In genomic region chr2:127410871-127411396, GRCh38 we compare ENCODE assay signal across 9 cellular contexts. TPM values are rescaled to one million over a fixed set of nuclear protein-coding genes. Genes with fewer than 3 reads are reported as not detected.
A peak's percentile ranks its signal among the peaks of the same experiment; 100 is the strongest.
DNase-seq lines count a peak whose midpoint lies in the region; ATAC-seq, FAIRE-seq and TF ChIP-seq lines count a peak whose summit lies in the region.
"Had no signal": no experiment of that assay in that cellular context is flagged by ENCODE, and none has a peak within 500 bp of the region (broad histone marks: within the 10 kb centered on the region; RNA-seq: fewer than 3 reads in every experiment).

No MANE protein-coding gene starts in this region.

- FAIRE-seq in HepG2 (lab: Jason Lieb, UNC), result peak; percentile 58

- POLR2A ChIA-PET in HepG2 (lab: Yijun Ruan, JAX), result interaction anchor here (1.0 to 2.1 kb wide), 6 partner anchors 9 to 44 kb away, joined by 3 to 7 read pairs (median 6); no protein-coding TSS in a partner anchor

- H3K79me2 ChIP-seq in HepG2 (ENCODE audit: insufficient read depth, low read length), result no peaks in the 10 kb centered on the region

- peak overlapping the region; percentile 21 for H2AFZ ChIP-seq in HepG2 (ENCODE audit: low read length)

- peaks cover 16% of the 10 kb centered on the region for H3K27me3 Mint-ChIP-seq in activated naive CD8-positive, alpha-beta T cell treated with anti-CD3 and anti-CD28 coated beads for 36 hours

- TF ChIP-seq EP300 in HepG2 (IDR thresholded peaks at IDR 0.05; ENCODE audit: low read depth in 2 of 2, low read length in 2 of 2) (0 out of 4 replicates have a peak, but pooled peaks of 1 of the 2 experiments have one; percentile 48), HepG2 (CRISPR knock-in tag; IDR thresholded peaks at IDR 0.05; ENCODE audit: borderline replicate concordance) (no peak)

- H3K9me3 Mint-ChIP-seq in activated naive CD8-positive, alpha-beta T cell treated with anti-CD3 and anti-CD28 coated beads for 36 hours, result peaks cover 4% of the 10 kb centered on the region

- H3K36me3 ChIP-seq in HepG2 (replicated peaks in 1 of 2; ENCODE audit: control insufficient read depth in 1 of 2, insufficient read depth in 2 of 2, low read length in 2 of 2), result no peaks in the 10 kb centered on the region

- peak; percentile 44 for ATAC-seq in GM18861 (IDR thresholded peaks at IDR 0.05; ENCODE audit: unreplicated experiment)
- ATAC-seq in HG03457 (IDR thresholded peaks at IDR 0.05; ENCODE audit: unreplicated experiment), result peak; percentile 40
- no peak for ATAC-seq in HepG2

- DNase-seq in AG10803 (ENCODE audit: low read depth) (peak; percentile 90), HepG2 (ENCODE audit: low spot score) (peak; percentile 92), NCI-H1417 (lab: John Stamatoyannopoulos, UW) (no peak), HPDE6-E6E7 (ENCODE audit: extremely low spot score) (no peak), NCI-H1105 (lab: John Stamatoyannopoulos, UW) (no peak)
- DNase-seq in activated naive CD8-positive, alpha-beta T cell treated with anti-CD3 and anti-CD28 coated beads for 36 hours, result no peak

- H3K4me1 Mint-ChIP-seq in activated naive CD8-positive, alpha-beta T cell treated with anti-CD3 and anti-CD28 coated beads for 36 hours, result peaks cover 34% of the 10 kb centered on the region

- TF ChIP-seq POLR2A in HepG2 (IDR thresholded peaks at IDR 0.05; ENCODE audit: insufficient read depth in 1 of 2, low read depth in 2 of 2, low read length in 2 of 2), result no peak

- peak overlapping the region; percentile 33; the same call in 1 of the 2 replicates for H3K9ac ChIP-seq in HepG2 (ENCODE audit: insufficient read depth, low read depth, low read length)

- H3K4me2 ChIP-seq in HepG2 (ENCODE audit: low read depth, low read length), result peak overlapping the region; percentile 42

- WGBS in HepG2 (ENCODE audit: low lambda C conversion rate), result 36% methylated on average over 3 of the region's 3 CpGs

- in situ Hi-C loops in HepG2 (cut with HindIII; ENCODE audit: extremely low pct_ligation_motif_present, low pct_unique_long_range_greater_than_20kb), result no loop called here

- BruUV-seq in HepG2 (replicated peaks; lab: Mats Ljungman, UMichigan), result no TSS peak

- TF ChIP-seq CTCF in AG10803 (conservative IDR thresholded peaks at IDR 0.05; ENCODE audit: low read length) (no peak), HepG2 (CRISPR knock-in tag; IDR thresholded peaks at IDR 0.05) (no peak)

- peak overlapping the region; percentile 63 for H3K4me3 Mint-ChIP-seq in activated naive CD8-positive, alpha-beta T cell treated with anti-CD3 and anti-CD28 coated beads for 36 hours

- TF ChIP-seq RAD21 in HepG2 (CRISPR knock-in tag; IDR thresholded peaks at IDR 0.05), result no peak

- no peaks in the 10 kb centered on the region for H4K20me1 ChIP-seq in HepG2 (ENCODE audit: insufficient read depth, low read length)

- H3K4me1 ChIP-seq in HepG2 (ENCODE audit: insufficient read depth, low read length), result peaks cover 81% of the 10 kb centered on the region

- H3K4me3 ChIP-seq in AG10803 (ENCODE audit: low read length), result peak overlapping the region; percentile 34
- no peak overlapping the region; a peak in 1 of 6 replicates for H3K4me3 ChIP-seq in HepG2 (replicated peaks in 1 of 3; ENCODE audit: insufficient read depth in 1 of 3, low read depth in 2 of 3, low read length in 3 of 3)

- intact Hi-C loops in HepG2 (cut with micrococcal nuclease; ENCODE audit: unreplicated experiment), result no loop called here

- CTCF ChIA-PET in HepG2 (lab: Yijun Ruan, JAX; ENCODE audit: low intra/inter-chr PET ratio, low total read pairs), result no interaction called here

- H3K9me3 ChIP-seq in HepG2 (ENCODE audit: low read length), result 0 out of 2 replicates have a peak, but pooled peaks cover 5% of the 10 kb centered on the region

- no peaks in the 10 kb centered on the region for H3K36me3 Mint-ChIP-seq in activated naive CD8-positive, alpha-beta T cell treated with anti-CD3 and anti-CD28 coated beads for 36 hours

- peak overlapping the region; percentile 92 for H3K27ac Mint-ChIP-seq in activated naive CD8-positive, alpha-beta T cell treated with anti-CD3 and anti-CD28 coated beads for 36 hours

- peak overlapping the region; percentile 64 for H3K27ac ChIP-seq in HepG2 (ENCODE audit: extremely low read length, insufficient read depth, low read length)

- H3K27me3 ChIP-seq in HepG2 (ENCODE audit: control insufficient read depth in 1 of 2, insufficient read depth in 2 of 2, low read length in 2 of 2), result no peaks in the 10 kb centered on the region

TF ChIP-seq in HepG2, 621 proteins besides CTCF, POLR2A, EP300 and RAD21 (continues in another document):
- TF ChIP-seq SIN3A (IDR thresholded peaks at IDR 0.05; ENCODE audit: borderline replicate concordance, low read depth, low read length), result no peak
- TF ChIP-seq GZF1 (CRISPR knock-in tag; IDR thresholded peaks at IDR 0.05), result no peak
- no peak for TF ChIP-seq ZFP36L2 (CRISPR knock-in tag; IDR thresholded peaks at IDR 0.05)
- TF ChIP-seq ARNTL (CRISPR knock-in tag; IDR thresholded peaks at IDR 0.05), result no peak
- TF ChIP-seq ZBTB1 (CRISPR knock-in tag; IDR thresholded peaks at IDR 0.05; ENCODE audit: borderline replicate concordance), result no peak
- no peak for TF ChIP-seq ZNF788 (CRISPR knock-in tag; IDR thresholded peaks at IDR 0.05; ENCODE audit: borderline replicate concordance)
- peak; percentile 41; the same call in 1 of the 2 replicates for TF ChIP-seq TGIF2 (CRISPR knock-in tag; IDR thresholded peaks at IDR 0.05)
- no peak for TF ChIP-seq ATF2 (CRISPR knock-in tag; IDR thresholded peaks at IDR 0.05)
- TF ChIP-seq RBFOX2 (IDR thresholded peaks at IDR 0.05; ENCODE audit: low read depth, low read length), result no peak
- no peak for TF ChIP-seq TOE1 (CRISPR knock-in tag; IDR thresholded peaks at IDR 0.05)

RNA-seq across cellular contexts. Expression of gene PROC, which starts 7.3 kb away (rescaled TPM):
- not detected for total RNA-seq in activated naive CD8-positive, alpha-beta T cell treated with anti-CD3 and anti-CD28 coated beads for 36 hours
- 52.1 and 134 TPM in 2 replicates for total RNA-seq in HepG2 (2016; rRNA removed; fragmentation: Illumina TruSeq; extraction: Trizol)
- 19.2 and 23.2 TPM in 2 replicates for total RNA-seq in HepG2 (2016; cell fraction: cytosol; rRNA removed; fragmentation: Illumina TruSeq; extraction: Trizol; ENCODE audit: low read depth)
- 49.9 and 134 TPM in 2 replicates for total RNA-seq in HepG2 (2016; cell fraction: insoluble cytoplasmic fraction; rRNA removed; fragmentation: Illumina TruSeq; extraction: Trizol)
- 37.4 and 38.6 TPM in 2 replicates for total RNA-seq in HepG2 (2016; cell fraction: membrane; rRNA removed; fragmentation: Illumina TruSeq; extraction: Trizol)
- 166 and 178 TPM in 2 replicates for total RNA-seq in HepG2 (2016; cell fraction: nucleus; rRNA removed; fragmentation: Illumina TruSeq; extraction: Trizol)
- 185 and 266 TPM in 2 replicates for polyA plus RNA-seq in HepG2 (2011; rRNA removed)
- 113 and 166 TPM in 2 replicates for polyA plus RNA-seq in HepG2 (2011; cell fraction: cytosol; rRNA removed)
- polyA plus RNA-seq in HepG2 (2011; cell fraction: nucleus; rRNA removed), result 1,267 and 1,304 TPM in 2 replicates
- polyA plus RNA-seq in HepG2 (2012), result 232 and 321 TPM in 2 replicates
- 17.2 and 19.9 TPM in 2 replicates for polyA plus RNA-seq in HepG2 (2016; cell fraction: cytosol; fragmentation: Illumina TruSeq; extraction: Trizol; ENCODE audit: low read depth)
- polyA plus RNA-seq in HepG2 (2016; cell fraction: insoluble cytoplasmic fraction; fragmentation: Illumina TruSeq; extraction: Trizol; ENCODE audit: low read depth), result 48.9 and 49.8 TPM in 2 replicates
- polyA plus RNA-seq in HepG2 (2016; cell fraction: membrane; fragmentation: Illumina TruSeq; extraction: Trizol; ENCODE audit: low read depth), result 22.9 and 24.9 TPM in 2 replicates
- 354 and 380 TPM in 2 replicates for polyA plus RNA-seq in HepG2 (2016; cell fraction: nucleus; fragmentation: Illumina TruSeq; extraction: Trizol; ENCODE audit: insufficient read depth, low read depth)
- 241 TPM in 1 of 2 replicates, not detected in the other for polyA minus RNA-seq in HepG2 (2011; rRNA and poly(A)+ RNA removed; ENCODE audit: low replicate concordance)
- 64.7 and 65.5 TPM in 2 replicates for polyA minus RNA-seq in HepG2 (2011; cell fraction: cytosol; rRNA and poly(A)+ RNA removed)
- polyA minus RNA-seq in HepG2 (2011; cell fraction: nucleus; rRNA and poly(A)+ RNA removed), result 172 and 188 TPM in 2 replicates
- total RNA-seq: glomerular endothelial cell had no signal

RNA-seq across cellular contexts. Expression of gene MAP3K2, which starts 23.2 kb away (rescaled TPM):
- total RNA-seq in activated naive CD8-positive, alpha-beta T cell treated with anti-CD3 and anti-CD28 coated beads for 36 hours, result 10 to 100 TPM; 41.1 to 43.2 TPM
- 37.2 and 56.1 TPM in 2 replicates for total RNA-seq in HepG2 (2016; rRNA removed; fragmentation: Illumina TruSeq; extraction: Trizol)
- 12.9 and 13.4 TPM in 2 replicates for total RNA-seq in HepG2 (2016; cell fraction: cytosol; rRNA removed; fragmentation: Illumina TruSeq; extraction: Trizol; ENCODE audit: low read depth)
- total RNA-seq in HepG2 (2016; cell fraction: insoluble cytoplasmic fraction; rRNA removed; fragmentation: Illumina TruSeq; extraction: Trizol), result 35.8 and 54.1 TPM in 2 replicates
- 28.2 and 32.6 TPM in 2 replicates for total RNA-seq in HepG2 (2016; cell fraction: membrane; rRNA removed; fragmentation: Illumina TruSeq; extraction: Trizol)
- total RNA-seq in HepG2 (2016; cell fraction: nucleus; rRNA removed; fragmentation: Illumina TruSeq; extraction: Trizol), result 37.4 and 42.1 TPM in 2 replicates
- polyA plus RNA-seq in HepG2 (2011; rRNA removed), result 11.2 and 12.2 TPM in 2 replicates
- polyA plus RNA-seq in HepG2 (2011; cell fraction: cytosol; rRNA removed), result 5.1 and 7.6 TPM in 2 replicates
- 18.1 and 21.8 TPM in 2 replicates for polyA plus RNA-seq in HepG2 (2011; cell fraction: nucleus; rRNA removed)
- 11.5 and 11.7 TPM in 2 replicates for polyA plus RNA-seq in HepG2 (2012)
- polyA plus RNA-seq in HepG2 (2016; cell fraction: cytosol; fragmentation: Illumina TruSeq; extraction: Trizol; ENCODE audit: low read depth), result 0.44 and 0.68 TPM in 2 replicates
- 14.1 and 15.7 TPM in 2 replicates for polyA plus RNA-seq in HepG2 (2016; cell fraction: insoluble cytoplasmic fraction; fragmentation: Illumina TruSeq; extraction: Trizol; ENCODE audit: low read depth)
- polyA plus RNA-seq in HepG2 (2016; cell fraction: membrane; fragmentation: Illumina TruSeq; extraction: Trizol; ENCODE audit: low read depth), result 3.3 and 3.5 TPM in 2 replicates
- 28.7 and 30.7 TPM in 2 replicates for polyA plus RNA-seq in HepG2 (2016; cell fraction: nucleus; fragmentation: Illumina TruSeq; extraction: Trizol; ENCODE audit: insufficient read depth, low read depth)
- 20.5 and 26.7 TPM in 2 replicates for polyA minus RNA-seq in HepG2 (2011; rRNA and poly(A)+ RNA removed; ENCODE audit: low replicate concordance)
- 43.5 and 45.0 TPM in 2 replicates for polyA minus RNA-seq in HepG2 (2011; cell fraction: cytosol; rRNA and poly(A)+ RNA removed)
- polyA minus RNA-seq in HepG2 (2011; cell fraction: nucleus; rRNA and poly(A)+ RNA removed), result 46.0 and 46.6 TPM in 2 replicates

Comparison
In these comparisons a context has a peak if more than half of its experiments do, and no peak if none do; other contexts are left out.
1. DNase-seq: peak in AG10803 (single experiment) and HepG2 (single experiment); none in activated naive CD8-positive, alpha-beta T cell treated with anti-CD3 and anti-CD28 coated beads for 36 hours (single experiment), NCI-H1417 (0 of 3), HPDE6-E6E7 (single experiment) and NCI-H1105 (single experiment).
2. RNA of gene PROC, which starts 7.3 kb away (total RNA-seq): 19.2 to 178 TPM in HepG2; not detected in activated naive CD8-positive, alpha-beta T cell treated with anti-CD3 and anti-CD28 coated beads for 36 hours; every median in the first group is over 10 times any median in the second.